In the genomic region with DNA sequence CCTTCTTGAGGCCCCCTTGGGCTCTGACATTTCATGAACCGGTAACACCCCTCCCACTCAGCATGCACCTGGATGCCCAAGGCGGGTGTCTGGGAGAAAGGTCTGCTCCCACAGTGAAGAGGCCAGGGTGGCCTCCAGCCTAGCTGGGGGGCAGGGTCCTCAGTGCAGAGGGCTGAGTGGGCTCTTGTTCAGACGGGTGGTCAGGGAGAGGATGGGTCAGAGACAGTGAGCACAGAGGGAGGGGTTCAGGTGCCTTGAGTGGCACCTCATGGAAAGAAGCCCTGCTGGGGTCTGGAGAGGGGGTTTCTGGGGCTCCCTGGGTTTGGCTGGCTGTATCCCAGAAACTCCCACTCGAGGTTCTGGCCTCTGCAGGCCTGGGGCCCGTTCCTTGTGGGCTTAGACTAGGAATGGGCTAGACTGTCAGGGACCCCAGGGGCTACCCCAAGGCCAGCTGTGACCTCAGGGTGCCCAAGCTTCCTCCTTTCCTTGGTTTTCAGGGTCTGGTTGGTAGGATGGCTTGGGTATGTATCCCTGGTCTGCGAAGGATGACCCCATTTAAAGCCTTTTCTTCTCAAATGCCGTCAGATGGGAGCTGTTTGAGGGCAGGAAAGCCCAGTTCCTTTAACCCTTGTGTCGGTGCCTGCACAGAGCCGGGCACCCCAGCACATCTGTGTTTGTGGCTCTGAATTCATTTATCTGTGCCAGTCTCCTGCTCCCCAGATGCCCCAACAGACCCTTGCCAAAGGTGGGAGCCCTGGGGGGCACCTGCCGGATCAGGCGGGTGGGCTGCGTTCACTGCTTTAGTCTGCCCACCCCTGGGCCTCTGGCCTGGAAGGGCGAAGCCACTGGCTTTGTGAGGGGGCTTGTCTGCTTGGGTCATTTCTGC, we compare ENCODE assay signal across 1 cellular context.
TF ChIP-seq lines count a peak whose summit lies in the region.

No MANE protein-coding gene starts in this region.

TF ChIP-seq in IMR-90, 13 proteins besides CTCF, POLR2A, EP300 and RAD21 (continued from another document):
- TF ChIP-seq, protein P1, sequence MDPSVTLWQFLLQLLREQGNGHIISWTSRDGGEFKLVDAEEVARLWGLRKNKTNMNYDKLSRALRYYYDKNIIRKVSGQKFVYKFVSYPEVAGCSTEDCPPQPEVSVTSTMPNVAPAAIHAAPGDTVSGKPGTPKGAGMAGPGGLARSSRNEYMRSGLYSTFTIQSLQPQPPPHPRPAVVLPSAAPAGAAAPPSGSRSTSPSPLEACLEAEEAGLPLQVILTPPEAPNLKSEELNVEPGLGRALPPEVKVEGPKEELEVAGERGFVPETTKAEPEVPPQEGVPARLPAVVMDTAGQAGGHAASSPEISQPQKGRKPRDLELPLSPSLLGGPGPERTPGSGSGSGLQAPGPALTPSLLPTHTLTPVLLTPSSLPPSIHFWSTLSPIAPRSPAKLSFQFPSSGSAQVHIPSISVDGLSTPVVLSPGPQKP (IDR thresholded peaks at IDR 0.05; ENCODE audit: borderline replicate concordance, low read depth, low read length), result no peak
- TF ChIP-seq MAFK (IDR thresholded peaks at IDR 0.05; ENCODE audit: low read depth, low read length) (no peak), MXI1 (IDR thresholded peaks at IDR 0.05; ENCODE audit: borderline replicate concordance, low read depth, low read length) (no peak; the same call in 1 of the 2 replicates), RFX5 (IDR thresholded peaks at IDR 0.05; ENCODE audit: low read depth, low read length) (no peak), CHD1 (IDR thresholded peaks at IDR 0.05; ENCODE audit: low read depth, low read length) (no peak), SMC3 (IDR thresholded peaks at IDR 0.05; ENCODE audit: low read depth, low read length) (no peak), CEBPB (IDR thresholded peaks at IDR 0.05; ENCODE audit: low read depth, low read length) (no peak), FOS (IDR thresholded peaks at IDR 0.05; ENCODE audit: low read depth, low read length) (no peak), MAZ (IDR thresholded peaks at IDR 0.05; ENCODE audit: borderline replicate concordance, low read depth, low read length) (no peak)
